Comparison of ENCODE assay signal across 35 cellular contexts in the genomic region with DNA sequence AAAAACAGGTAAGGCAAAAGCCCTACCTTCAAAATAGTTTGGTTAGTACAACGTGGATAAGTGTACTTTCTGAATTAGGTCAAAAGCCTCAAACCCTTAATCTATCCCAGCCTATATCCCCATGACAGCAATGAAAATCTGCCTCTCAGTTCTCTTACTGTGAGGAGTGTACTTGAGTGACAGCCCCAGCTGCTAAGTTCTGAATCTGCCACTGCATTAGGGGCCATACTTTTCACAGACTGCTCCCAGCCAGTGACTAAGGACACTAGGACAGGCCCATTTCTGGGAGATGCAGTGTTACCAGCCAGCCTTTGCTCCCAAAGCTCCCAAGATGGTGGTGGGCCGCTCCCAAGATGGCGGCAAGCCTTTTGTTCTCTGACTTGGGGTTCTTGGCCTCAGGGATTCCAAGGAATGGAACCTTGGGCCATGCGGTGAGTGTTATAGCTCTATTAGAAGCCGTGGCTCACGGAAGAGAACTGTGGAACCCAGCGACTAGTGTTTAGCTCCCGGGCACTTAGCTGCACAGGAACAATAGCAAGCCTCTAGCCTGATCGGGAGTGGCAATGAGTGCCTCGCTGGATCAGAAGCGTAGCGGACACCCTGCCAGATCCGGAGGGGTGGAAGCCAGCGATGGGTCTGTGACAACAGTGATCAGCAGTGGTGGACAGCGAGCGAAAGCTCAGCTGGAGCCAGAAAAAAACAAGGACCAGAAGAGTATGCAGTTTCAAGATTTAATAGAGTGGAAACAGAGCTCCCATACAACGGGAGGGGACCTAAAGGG.
"Had no signal": no experiment of that assay in that cellular context is flagged by ENCODE, and none has a peak within 500 bp of the region (broad histone marks: within the 10 kb centered on the region; RNA-seq: fewer than 3 reads in every experiment).

No MANE protein-coding gene starts in this region.

- H3K4me3 ChIP-seq: K562, Peyer's patch had no signal

- H3K27me3 Mint-ChIP-seq: activated B cell treated with CpG ODN at 0.5 μM for 24 hours; activated CD4-positive, alpha-beta memory T cell treated with anti-CD3 and anti-CD28 coated beads, Interleukin-2, amount 10 ng/mL, durations not matched to agents 7 days and 5 days; activated CD8-positive, alpha-beta memory T cell treated with anti-CD3 and anti-CD28 coated beads, Interleukin-2, amount 10 ng/mL, durations not matched to agents 7 days and 5 days; activated naive CD4-positive, alpha-beta T cell treated with anti-CD3 and anti-CD28 coated beads, Interleukin-2, amount 10 ng/mL, durations not matched to agents 7 days and 5 days; activated naive CD8-positive, alpha-beta T cell; activated naive CD8-positive, alpha-beta T cell treated with anti-CD3 and anti-CD28 coated beads, Interleukin-2, amount 50 U/mL, for 24 hours; central memory CD8-positive, alpha-beta T cell had no signal

- ATAC-seq: activated CD8-positive, alpha-beta memory T cell treated with anti-CD3 and anti-CD28 coated beads, Interleukin-2, amount 10 ng/mL, durations not matched to agents 7 days and 5 days; activated naive CD8-positive, alpha-beta T cell treated with anti-CD3 and anti-CD28 coated beads, Interleukin-2, amount 50 U/mL, for 24 hours; K562; PC-3 had no signal

- H3K4me3 Mint-ChIP-seq: activated B cell treated with CpG ODN at 0.5 μM for 24 hours; activated CD4-positive, alpha-beta memory T cell treated with anti-CD3 and anti-CD28 coated beads, Interleukin-2, amount 10 ng/mL, durations not matched to agents 7 days and 5 days; activated CD8-positive, alpha-beta memory T cell treated with anti-CD3 and anti-CD28 coated beads, Interleukin-2, amount 10 ng/mL, durations not matched to agents 7 days and 5 days; activated naive CD4-positive, alpha-beta T cell treated with anti-CD3 and anti-CD28 coated beads, Interleukin-2, amount 10 ng/mL, durations not matched to agents 7 days and 5 days; activated naive CD8-positive, alpha-beta T cell; activated naive CD8-positive, alpha-beta T cell treated with anti-CD3 and anti-CD28 coated beads, Interleukin-2, amount 50 U/mL, for 24 hours; central memory CD8-positive, alpha-beta T cell had no signal

- H3K9me3 Mint-ChIP-seq: activated CD4-positive, alpha-beta memory T cell treated with anti-CD3 and anti-CD28 coated beads, Interleukin-2, amount 10 ng/mL, durations not matched to agents 7 days and 5 days; activated naive CD4-positive, alpha-beta T cell treated with anti-CD3 and anti-CD28 coated beads, Interleukin-2, amount 10 ng/mL, durations not matched to agents 7 days and 5 days; activated naive CD8-positive, alpha-beta T cell treated with anti-CD3 and anti-CD28 coated beads, Interleukin-2, amount 50 U/mL, for 24 hours had no signal

- FAIRE-seq: K562 had no signal

- H3K4me1 Mint-ChIP-seq: activated B cell treated with CpG ODN at 0.5 μM for 24 hours; activated CD4-positive, alpha-beta memory T cell treated with anti-CD3 and anti-CD28 coated beads, Interleukin-2, amount 10 ng/mL, durations not matched to agents 7 days and 5 days; activated CD8-positive, alpha-beta memory T cell treated with anti-CD3 and anti-CD28 coated beads, Interleukin-2, amount 10 ng/mL, durations not matched to agents 7 days and 5 days; activated naive CD4-positive, alpha-beta T cell treated with anti-CD3 and anti-CD28 coated beads, Interleukin-2, amount 10 ng/mL, durations not matched to agents 7 days and 5 days; activated naive CD8-positive, alpha-beta T cell treated with anti-CD3 and anti-CD28 coated beads, Interleukin-2, amount 50 U/mL, for 24 hours; central memory CD8-positive, alpha-beta T cell had no signal

- H3K9me3 ChIP-seq: Peyer's patch had no signal

- H3K27ac ChIP-seq: brain microvascular endothelial cell, Peyer's patch, VCaP had no signal

- H3K36me3 ChIP-seq: brain microvascular endothelial cell, Peyer's patch had no signal

- H3K27me3 ChIP-seq: brain microvascular endothelial cell, Peyer's patch had no signal

- H3K27ac Mint-ChIP-seq: activated B cell treated with CpG ODN at 0.5 μM for 24 hours; activated CD4-positive, alpha-beta memory T cell treated with anti-CD3 and anti-CD28 coated beads, Interleukin-2, amount 10 ng/mL, durations not matched to agents 7 days and 5 days; activated CD8-positive, alpha-beta memory T cell treated with anti-CD3 and anti-CD28 coated beads, Interleukin-2, amount 10 ng/mL, durations not matched to agents 7 days and 5 days; activated naive CD8-positive, alpha-beta T cell; activated naive CD8-positive, alpha-beta T cell treated with anti-CD3 and anti-CD28 coated beads, Interleukin-2, amount 50 U/mL, for 24 hours had no signal

- H3K4me1 ChIP-seq: Peyer's patch had no signal

- H3K36me3 Mint-ChIP-seq: activated CD8-positive, alpha-beta memory T cell treated with anti-CD3 and anti-CD28 coated beads, Interleukin-2, amount 10 ng/mL, durations not matched to agents 7 days and 5 days; activated naive CD4-positive, alpha-beta T cell treated with anti-CD3 and anti-CD28 coated beads, Interleukin-2, amount 10 ng/mL, durations not matched to agents 7 days and 5 days; activated naive CD8-positive, alpha-beta T cell had no signal

- DNase-seq: activated B cell treated with CpG ODN at 0.5 μM for 24 hours; activated CD4-positive, alpha-beta memory T cell treated with anti-CD3 and anti-CD28 coated beads, Interleukin-2, amount 10 ng/mL, durations not matched to agents 7 days and 5 days; activated CD4-positive, alpha-beta T cell treated with anti-CD3 and anti-CD28 coated beads for 48 hours; activated CD4-positive, CD25-positive, alpha-beta regulatory T cell treated with anti-CD3 and anti-CD28 coated beads, Interleukin-2, amount 50 U/mL, for 72 hours; activated CD8-positive, alpha-beta memory T cell treated with anti-CD3 and anti-CD28 coated beads for 24 hours; activated CD8-positive, alpha-beta memory T cell treated with anti-CD3 and anti-CD28 coated beads, Interleukin-2, amount 10 ng/mL, durations not matched to agents 7 days and 5 days; activated CD8-positive, alpha-beta memory T cell treated with anti-CD3 and anti-CD28 coated beads, Interleukin-2, amount 50 U/mL, for 48 hours; activated effector memory CD4-positive, alpha-beta T cell treated with Interleukin-2 at 50 U/mL for 16 hours; activated naive CD4-positive, alpha-beta T cell treated with anti-CD3 and anti-CD28 coated beads, Interleukin-2, amount 10 ng/mL, durations not matched to agents 7 days and 5 days; activated naive CD8-positive, alpha-beta T cell treated with anti-CD3 and anti-CD28 coated beads, Interleukin-2, amount 50 U/mL, for 24 hours; activated T-cell treated with anti-CD3 and anti-CD28 coated beads, Interleukin-2, amount 50 U/mL, for 48 hours; anterior cingulate cortex; brain microvascular endothelial cell; NCI-H1105; NCI-H1417 treated with DMSO at 0.1 percent for 48 hours; NCI-H1694; NCI-H1930; NCI-H2081 treated with DMSO at 0.1 percent for 48 hours; NCI-H226; NCI-H446 treated with DMSO at 0.1 percent for 48 hours; NCI-H526; NCI-H748 treated with DMSO at 0.1 percent for 48 hours; NK-92 treated with Interleukin-12 subunit alpha and Interleukin-12 subunit beta, amount 100 ng/mL, for 24 hours; PC-3; Peyer's patch; RPMI8226; SHP77 treated with DMSO at 0.1 percent for 48 hours; SW 1271; T-helper 1 cell; T-helper 2 cell; T-helper 9 cell had no signal
